In the genomic region with DNA sequence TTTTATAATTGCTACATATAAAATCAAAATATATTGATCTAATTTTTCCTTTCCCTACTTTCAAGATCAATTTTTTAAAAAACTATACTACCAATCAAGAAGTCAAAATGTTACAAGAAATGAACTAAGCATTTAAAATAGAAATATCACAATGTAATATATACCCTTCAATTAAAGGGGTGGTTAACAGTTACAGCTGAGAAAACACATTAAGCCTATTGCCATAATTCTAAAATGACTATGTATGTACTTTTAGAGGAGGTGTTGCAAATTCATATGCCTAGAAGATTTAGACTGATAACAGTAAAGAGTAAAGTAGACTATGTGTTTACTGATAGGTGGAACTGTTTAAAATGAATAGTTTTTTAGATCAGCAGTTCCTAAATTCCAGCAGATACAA, we compare ENCODE assay signal across 18 cellular contexts. TPM values are rescaled to one million over a fixed set of nuclear protein-coding genes. Genes with fewer than 3 reads are reported as not detected.
DNase-seq lines count a peak whose midpoint lies in the region; ATAC-seq, FAIRE-seq and TF ChIP-seq lines count a peak whose summit lies in the region.
"Had no signal": no experiment of that assay in that cellular context is flagged by ENCODE, and none has a peak within 500 bp of the region (broad histone marks: within the 10 kb centered on the region; RNA-seq: fewer than 3 reads in every experiment).

No MANE protein-coding gene starts in this region.

- H3K27me3 Mint-ChIP-seq in activated T-cell treated with anti-CD3 and anti-CD28 coated beads, Interleukin-2, amount 50 U/mL, for 4 hours (ENCODE audit: low read depth): no peaks in the 10 kb centered on the region
- no peaks in the 10 kb centered on the region for H3K27me3 Mint-ChIP-seq in activated T-cell treated with anti-CD3 and anti-CD28 coated beads, Interleukin-2, amount 50 U/mL, for 72 hours (ENCODE audit: low read depth)
- peaks cover 4% of the 10 kb centered on the region for H3K27me3 Mint-ChIP-seq in GM23338 (ENCODE audit: insufficient read depth, low read depth, poor library complexity)
- no peaks in the 10 kb centered on the region for H3K27me3 Mint-ChIP-seq in neural crest cell (ENCODE audit: low read depth)
- H3K27me3 Mint-ChIP-seq: CD4-positive, CD25-positive, alpha-beta regulatory T cell had no signal

- peaks cover 91% of the 10 kb centered on the region for H3K79me2 ChIP-seq in GM23338 (replicated peaks; ENCODE audit: insufficient read depth)

- peak overlapping the region; percentile 31 for H3K4me3 Mint-ChIP-seq in activated T-cell treated with anti-CD3 and anti-CD28 coated beads, Interleukin-2, amount 50 U/mL, for 4 hours
- H3K4me3 Mint-ChIP-seq in activated T-cell treated with anti-CD3 and anti-CD28 coated beads, Interleukin-2, amount 50 U/mL, for 72 hours: no peak overlapping the region
- peak overlapping the region; percentile 45; the same call in 2 of the 3 replicates for H3K4me3 Mint-ChIP-seq in GM23338
- H3K4me3 Mint-ChIP-seq in neural crest cell: peak overlapping the region; percentile 65
- H3K4me3 Mint-ChIP-seq: H9, HFFc6 had no signal

- no peak overlapping the region for H3K4me2 ChIP-seq in GM23338
- H3K4me2 ChIP-seq: BLaER1 treated with 17β-estradiol and CSF1 and Interleukin-3, amounts not matched to agents 10 nM and 100 nM had no signal

- H3K4me1 Mint-ChIP-seq in activated T-cell treated with anti-CD3 and anti-CD28 coated beads, Interleukin-2, amount 50 U/mL, for 4 hours (ENCODE audit: low read depth): peaks cover 37% of the 10 kb centered on the region
- H3K4me1 Mint-ChIP-seq in activated T-cell treated with anti-CD3 and anti-CD28 coated beads, Interleukin-2, amount 50 U/mL, for 72 hours (ENCODE audit: low read depth): peaks cover 38% of the 10 kb centered on the region
- H3K4me1 Mint-ChIP-seq in GM23338 (peaks cover 21% of the 10 kb centered on the region), neural crest cell (peaks cover 29% of the 10 kb centered on the region)

- H3K27ac Mint-ChIP-seq in activated T-cell treated with anti-CD3 and anti-CD28 coated beads, Interleukin-2, amount 50 U/mL, for 72 hours: no peak overlapping the region
- H3K27ac Mint-ChIP-seq in GM23338: 0 out of 2 replicates have a peak overlapping the region, but pooled peaks have one; percentile 11
- no peak overlapping the region for H3K27ac Mint-ChIP-seq in neural crest cell (ENCODE audit: unreplicated experiment)
- H3K27ac Mint-ChIP-seq: CD4-positive, CD25-positive, alpha-beta regulatory T cell; HFFc6 had no signal

- no peaks in the 10 kb centered on the region for H3K9me3 Mint-ChIP-seq in activated T-cell treated with anti-CD3 and anti-CD28 coated beads, Interleukin-2, amount 50 U/mL, for 4 hours
- no peaks in the 10 kb centered on the region for H3K9me3 Mint-ChIP-seq in activated T-cell treated with anti-CD3 and anti-CD28 coated beads, Interleukin-2, amount 50 U/mL, for 72 hours
- H3K9me3 Mint-ChIP-seq in GM23338: no peaks in the 10 kb centered on the region
- no peaks in the 10 kb centered on the region for H3K9me3 Mint-ChIP-seq in neural crest cell
- H3K9me3 Mint-ChIP-seq: H9, HFFc6 had no signal

- H3K27me3 ChIP-seq in GM23338 (ENCODE audit: insufficient read depth) (no peaks in the 10 kb centered on the region), aorta (ENCODE audit: control insufficient read depth in 1 of 2, insufficient read depth in 2 of 2, low read length in 1 of 2) (no peaks in the 10 kb centered on the region)
- H3K27me3 ChIP-seq: BLaER1 treated with 17β-estradiol and CSF1 and Interleukin-3, amounts not matched to agents 10 nM and 100 nM had no signal

- no peaks in the 10 kb centered on the region for H3K9me3 ChIP-seq in aorta (ENCODE audit: control insufficient read depth, low read length)
- H3K9me3 ChIP-seq: BLaER1 treated with 17β-estradiol and CSF1 and Interleukin-3, amounts not matched to agents 10 nM and 100 nM had no signal

- no peak overlapping the region for H2AFZ ChIP-seq in GM23338

- H3K36me3 ChIP-seq in GM23338 (ENCODE audit: insufficient read depth) (peaks cover 34% of the 10 kb centered on the region), aorta (ENCODE audit: control insufficient read depth in 1 of 2, insufficient read depth in 2 of 2, low read length in 1 of 2) (peaks cover 0 to 3% of the 10 kb centered on the region in 2 donors)

- H3K4me1 ChIP-seq in GM23338 (ENCODE audit: insufficient read depth) (peaks cover 20% of the 10 kb centered on the region; the same call in 1 of the 2 replicates), aorta (ENCODE audit: control insufficient read depth in 1 of 2, insufficient read depth in 2 of 2, low read length in 2 of 2) (no peaks in the 10 kb centered on the region)

- intact Hi-C loops in aorta (cut with DNase I): loop anchor here in 1 of 2 donors (10.0 kb wide), 1 partner anchor 150 kb away; a partner anchor contains a TSS

- TF ChIP-seq CTCF in GM23338 (conservative IDR thresholded peaks at IDR 0.05; ENCODE audit: low read depth in 2 of 2) (no peak), neural crest cell (conservative IDR thresholded peaks at IDR 0.05) (no peak)

- no peak overlapping the region for H3K27ac ChIP-seq in GM23338 (ENCODE audit: low read depth)
- H3K27ac ChIP-seq in aorta (ENCODE audit: low read depth in 1 of 2, low read length in 2 of 2): no peak overlapping the region
- H3K27ac ChIP-seq: BLaER1 treated with 17β-estradiol and CSF1 and Interleukin-3, amounts not matched to agents 10 nM and 100 nM had no signal

- H3K9me2 ChIP-seq in GM23338 (ENCODE audit: insufficient read depth): no peaks in the 10 kb centered on the region

- H3K36me3 Mint-ChIP-seq in activated T-cell treated with anti-CD3 and anti-CD28 coated beads, Interleukin-2, amount 50 U/mL, for 4 hours (ENCODE audit: insufficient read depth): peaks cover 29% of the 10 kb centered on the region
- H3K36me3 Mint-ChIP-seq in activated T-cell treated with anti-CD3 and anti-CD28 coated beads, Interleukin-2, amount 50 U/mL, for 72 hours (ENCODE audit: insufficient read depth in 2 of 2): peaks cover 10 to 24% of the 10 kb centered on the region in 2 donors
- H3K36me3 Mint-ChIP-seq in GM23338 (ENCODE audit: low read depth) (peaks cover 52% of the 10 kb centered on the region), neural crest cell (ENCODE audit: low read depth) (peaks cover 8% of the 10 kb centered on the region)

- FAIRE-seq in endometrium (lab: Jason Lieb, UNC): peak; percentile 80
- FAIRE-seq: GM12891 had no signal

- ATAC-seq in activated T-cell treated with anti-CD3 and anti-CD28 coated beads, Interleukin-2, amount 50 U/mL, for 4 hours: no peak
- no peak for ATAC-seq in activated T-cell treated with anti-CD3 and anti-CD28 coated beads, Interleukin-2, amount 50 U/mL, for 72 hours (replicated peaks in 1 of 2)
- ATAC-seq in GM23338: no peak
- no peak for ATAC-seq in aorta (ENCODE audit: low FRiP score)

- H4K20me1 ChIP-seq in GM23338 (replicated peaks; ENCODE audit: insufficient read depth): peaks cover 32% of the 10 kb centered on the region

- no peaks in the 10 kb centered on the region for H3F3A ChIP-seq in GM23338 (replicated peaks; ENCODE audit: low read depth)

- no peak overlapping the region for H3K4me3 ChIP-seq in GM23338
- no peak overlapping the region for H3K4me3 ChIP-seq in aorta (ENCODE audit: low read length in 2 of 2)
- H3K4me3 ChIP-seq: BLaER1 treated with 17β-estradiol and CSF1 and Interleukin-3, amounts not matched to agents 10 nM and 100 nM had no signal

- no peak for DNase-seq in activated T-cell treated with anti-CD3 and anti-CD28 coated beads, Interleukin-2, amount 50 U/mL, for 4 hours
- no peak for DNase-seq in activated T-cell treated with anti-CD3 and anti-CD28 coated beads, Interleukin-2, amount 50 U/mL, for 72 hours
- DNase-seq in GM23338 (ENCODE audit: low spot score): no peak
- no peak for DNase-seq in neural crest cell (ENCODE audit: low read depth, low spot score)
- no peak for DNase-seq in aorta
- no peak for DNase-seq in islet precursor cell
- DNase-seq: 8988T; ACHN; Calu3; CD4-positive, CD25-positive, alpha-beta regulatory T cell; DMS79; EL; GOT3; H9; HFFc6 had no signal

TF ChIP-seq in GM23338, 12 proteins besides CTCF, POLR2A, EP300 and RAD21 (continues in another document):
- no peak for TF ChIP-seq ZNF114 (CRISPR knock-in tag; IDR thresholded peaks at IDR 0.05)
- TF ChIP-seq EZH2 (IDR thresholded peaks at IDR 0.05; ENCODE audit: low read depth, unreplicated experiment): no peak
- no peak for TF ChIP-seq POLR2AphosphoS5 (IDR thresholded peaks at IDR 0.05; ENCODE audit: low read depth)
- TF ChIP-seq CREB1 (CRISPR knock-in tag; IDR thresholded peaks at IDR 0.05; ENCODE audit: low read depth): no peak
- no peak for TF ChIP-seq JUNB (IDR thresholded peaks at IDR 0.05; ENCODE audit: unreplicated experiment)
- TF ChIP-seq EZH2phosphoT487 (IDR thresholded peaks at IDR 0.05; ENCODE audit: unreplicated experiment): no peak
- TF ChIP-seq ZNF331 (CRISPR knock-in tag; IDR thresholded peaks at IDR 0.05; ENCODE audit: low read depth): no peak

RNA-seq across cellular contexts. Expression of a gene that starts 3.7 kb away (rescaled TPM):
- total RNA-seq in activated T-cell treated with anti-CD3 and anti-CD28 coated beads, Interleukin-2, amount 50 U/mL, for 4 hours: 10 to 100 TPM; 57.8 to 59.7 (median 59.3) TPM
- 10 to 100 TPM; 51.3 to 51.9 TPM for total RNA-seq in activated T-cell treated with anti-CD3 and anti-CD28 coated beads, Interleukin-2, amount 50 U/mL, for 72 hours
- total RNA-seq in GM23338 (2014; rRNA removed; shearing (Covaris generic)): 117 and 118 TPM in 2 replicates
- 86.6 and 97.8 TPM in 2 replicates for polyA plus RNA-seq in GM23338 (2016; fragmentation: Nextera tagmentation; extraction: Ambion mirVana)
- 67.0 and 73.3 TPM in 2 replicates for total RNA-seq in neural crest cell
- 10 to 100 TPM; 38.8 to 45.5 TPM for total RNA-seq in aorta
- polyA plus RNA-seq in aorta: 10 to 100 TPM; 19.8 to 24.3 TPM

Comparison
In these comparisons a context has a peak if more than half of its experiments do, and no peak if none do; other contexts are left out.
1. H3K4me3 Mint-ChIP-seq: peak in activated T-cell treated with anti-CD3 and anti-CD28 coated beads, Interleukin-2, amount 50 U/mL, for 4 hours (single experiment), GM23338 (single experiment) and neural crest cell (single experiment); none in activated T-cell treated with anti-CD3 and anti-CD28 coated beads, Interleukin-2, amount 50 U/mL, for 72 hours (0 of 2).